In genomic region chr7:36185732-36186131, GRCh38 we compare ENCODE assay signal across 21 cellular contexts. TPM values are rescaled to one million over a fixed set of nuclear protein-coding genes. Genes with fewer than 3 reads are reported as not detected.
DNase-seq lines count a peak whose midpoint lies in the region; ATAC-seq and TF ChIP-seq lines count a peak whose summit lies in the region.
"Had no signal": no experiment of that assay in that cellular context is flagged by ENCODE, and none has a peak within 500 bp of the region (broad histone marks: within the 10 kb centered on the region; RNA-seq: fewer than 3 reads in every experiment).

No MANE protein-coding gene starts in this region.

- H3K9me2 ChIP-seq in DOHH2 (replicated peaks; ENCODE audit: control insufficient read depth, low read length): no peaks in the 10 kb centered on the region
- H3K9me2 ChIP-seq in PC-9 (ENCODE audit: insufficient read depth): no peaks in the 10 kb centered on the region

- no peak overlapping the region for H2AFZ ChIP-seq in PC-9

- H3K27ac ChIP-seq in DOHH2 (ENCODE audit: low read depth, low read length) (peak overlapping the region; percentile 97), PC-9 (no peak overlapping the region), epithelial cell of prostate (no peak overlapping the region), neutrophil (peak overlapping the region; percentile 62)
- H3K27ac ChIP-seq: adrenal gland, colonic mucosa, SJCRH30 had no signal

- H3K4me3 ChIP-seq in DOHH2 (ENCODE audit: low read length) (peak overlapping the region; percentile 59), PC-9 (no peak overlapping the region), neutrophil (ENCODE audit: low read depth in 1 of 2, low read length in 1 of 2) (no peak overlapping the region)
- H3K4me3 ChIP-seq: adrenal gland, colonic mucosa, SJCRH30 had no signal

- H3K36me3 ChIP-seq in DOHH2 (ENCODE audit: control insufficient read depth, low read length) (peaks cover 57% of the 10 kb centered on the region), PC-9 (ENCODE audit: low read depth) (no peaks in the 10 kb centered on the region), neutrophil (no peaks in the 10 kb centered on the region)
- H3K36me3 ChIP-seq: adrenal gland, colonic mucosa, SJCRH30 had no signal

- H3F3A ChIP-seq in DOHH2 (ENCODE audit: control insufficient read depth, insufficient read depth): peaks cover 65% of the 10 kb centered on the region
- H3F3A ChIP-seq in PC-9 (ENCODE audit: insufficient read depth, low read depth): no peaks in the 10 kb centered on the region

- intact Hi-C loops in PC-9 (cut with micrococcal nuclease; ENCODE audit: unreplicated experiment): no loop called here

- H3K4me2 ChIP-seq in DOHH2 (ENCODE audit: low read length) (peak overlapping the region; percentile 93), PC-9 (peak overlapping the region; percentile 21; the same call in 1 of the 2 replicates)

- CTCF ChIA-PET in PC-9 (lab: Charles Lee): interaction anchor here (0.6 kb wide), 1 partner anchor 13 kb away, joined by 3 read pairs; no protein-coding TSS in a partner anchor

- DNase-seq in PC-9 (peak in 1 of 2 experiments; percentile 77), epithelial cell of prostate (ENCODE audit: low read depth, low spot score) (peak; percentile 22), hepatic stellate cell (ENCODE audit: low spot score) (no peak), NCI-H748 treated with DMSO at 0.1 percent for 48 hours (lab: John Stamatoyannopoulos, UW) (no peak)
- DNase-seq: adrenal gland, Calu3, colonic mucosa, H9, head of caudate nucleus, left cardiac atrium, naive B cell, NCI-H1105 treated with DMSO at 0.1 percent for 48 hours, NCI-H2029, NCI-H2227 treated with DMSO at 0.1 percent for 48 hours, NCI-H774, OCI-M1, SJCRH30, T-cell had no signal

- H4K20me1 ChIP-seq in DOHH2 (ENCODE audit: control insufficient read depth, insufficient read depth, low read depth, low read length) (no peaks in the 10 kb centered on the region), PC-9 (ENCODE audit: insufficient read depth) (no peaks in the 10 kb centered on the region; the same call in 1 of the 2 replicates)

- POLR2A ChIA-PET in PC-9 (lab: Charles Lee; ENCODE audit: unreplicated experiment): no interaction called here

- H3K4me1 ChIP-seq in DOHH2 (ENCODE audit: control insufficient read depth, low read length) (peaks cover 100% of the 10 kb centered on the region), PC-9 (replicated peaks; ENCODE audit: insufficient read depth) (peaks cover 23% of the 10 kb centered on the region), neutrophil (ENCODE audit: control insufficient read depth in 1 of 2, insufficient read depth in 1 of 2, low read depth in 1 of 2, low read length in 1 of 2) (peaks cover 64 to 71% of the 10 kb centered on the region in 2 experiments)
- H3K4me1 ChIP-seq: colonic mucosa, SJCRH30 had no signal

- no peaks in the 10 kb centered on the region for H3K9me3 ChIP-seq in DOHH2 (ENCODE audit: control insufficient read depth, insufficient read depth, low read length)
- no peaks in the 10 kb centered on the region for H3K9me3 ChIP-seq in PC-9 (ENCODE audit: insufficient read depth, low read depth)
- H3K9me3 ChIP-seq in neutrophil: no peaks in the 10 kb centered on the region
- H3K9me3 ChIP-seq: adrenal gland, colonic mucosa, SJCRH30 had no signal

- ATAC-seq in HG02759 (IDR thresholded peaks at IDR 0.05; ENCODE audit: unreplicated experiment): no peak
- ATAC-seq: left cardiac atrium, T-cell had no signal

- BruUV-seq in PC-9 (replicated peaks; lab: Mats Ljungman, UMichigan): no TSS peak

- TF ChIP-seq CTCF in DOHH2 (IDR thresholded peaks at IDR 0.05; ENCODE audit: low read depth, low read length, poor library complexity, severe bottlenecking): no peak
- no peak for TF ChIP-seq CTCF in PC-9 (conservative IDR thresholded peaks at IDR 0.05)
- no peak for TF ChIP-seq CTCF in neutrophil (IDR thresholded peaks at IDR 0.05)

- H3K27me3 ChIP-seq in DOHH2 (ENCODE audit: control insufficient read depth, low read length): no peaks in the 10 kb centered on the region
- H3K27me3 ChIP-seq in PC-9 (ENCODE audit: insufficient read depth, low read depth): no peaks in the 10 kb centered on the region
- no peaks in the 10 kb centered on the region for H3K27me3 ChIP-seq in neutrophil
- H3K27me3 ChIP-seq: adrenal gland, colonic mucosa had no signal

- H3K79me2 ChIP-seq in DOHH2 (ENCODE audit: control insufficient read depth, low read length) (peaks cover 100% of the 10 kb centered on the region), PC-9 (ENCODE audit: low read depth) (no peaks in the 10 kb centered on the region)

RNA-seq across cellular contexts. Expression of gene EEPD1, which starts 32.7 kb away (rescaled TPM):
- total RNA-seq in PC-9 (2021): 6.0 and 9.4 TPM in 2 replicates

Comparison
In these comparisons a context has a peak if more than half of its experiments do, and no peak if none do; other contexts are left out.
1. H3K27ac ChIP-seq: peak in DOHH2 (single experiment) and neutrophil (single experiment); none in PC-9 (single experiment) and epithelial cell of prostate (single experiment).